Comparison of ENCODE assay signal across 10 cellular contexts in the genomic region with DNA sequence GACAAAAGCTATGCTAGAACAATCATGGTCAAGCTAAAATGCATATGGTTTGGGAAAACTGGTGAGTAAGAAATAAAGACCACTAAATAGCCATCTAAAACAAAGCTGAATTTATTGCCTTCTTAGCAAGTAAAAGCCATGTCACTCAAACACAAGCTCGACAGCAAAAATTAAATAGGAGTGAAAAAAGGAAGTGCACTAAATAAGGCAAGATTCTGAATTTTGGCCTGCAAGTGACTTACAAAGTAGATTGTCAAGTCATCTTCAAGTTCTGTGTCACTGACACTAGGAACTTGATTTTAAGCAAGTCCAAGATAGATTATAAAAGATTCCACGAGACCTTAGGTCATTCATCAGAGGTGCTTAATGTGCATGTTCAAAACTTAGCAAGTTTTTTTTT.
"Had no signal": no experiment of that assay in that cellular context is flagged by ENCODE, and none has a peak within 500 bp of the region (broad histone marks: within the 10 kb centered on the region; RNA-seq: fewer than 3 reads in every experiment).

No MANE protein-coding gene starts in this region.

- H3K27me3 Mint-ChIP-seq: stimulated activated naive CD8-positive, alpha-beta T cell treated with anti-CD3 and anti-CD28 coated beads, Interleukin-15, Interleukin-2, amounts not matched to agents 100 ng/mL and 50 ng/mL, for 24 hours had no signal

- H3K36me3 ChIP-seq: gastrocnemius medialis, heart right ventricle, pancreas had no signal

- H3K27ac ChIP-seq: gastrocnemius medialis, heart right ventricle, pancreas, VCaP had no signal

- DNase-seq: activated CD4-positive, alpha-beta memory T cell treated with anti-CD3 and anti-CD28 coated beads, Interleukin-2, amount 10 ng/mL, durations not matched to agents 7 days and 5 days; aorta; gastrocnemius medialis; heart right ventricle; naive B cell; pancreas; stimulated activated CD4-positive, alpha-beta T cell treated with anti-CD3 and anti-CD28 coated beads, Interleukin-4, amount 100 ng/mL, for 24 hours had no signal

- H3K4me1 Mint-ChIP-seq: activated CD4-positive, alpha-beta memory T cell treated with anti-CD3 and anti-CD28 coated beads, Interleukin-2, amount 10 ng/mL, durations not matched to agents 7 days and 5 days had no signal

- H3K27me3 ChIP-seq: gastrocnemius medialis, heart right ventricle, pancreas had no signal

- H3K36me3 Mint-ChIP-seq: naive B cell had no signal

- ATAC-seq: gastrocnemius medialis, heart right ventricle, pancreas had no signal

- H3K9me3 ChIP-seq: gastrocnemius medialis, pancreas had no signal

- H3K27ac Mint-ChIP-seq: activated CD4-positive, alpha-beta memory T cell treated with anti-CD3 and anti-CD28 coated beads, Interleukin-2, amount 10 ng/mL, durations not matched to agents 7 days and 5 days; naive B cell; stimulated activated naive CD8-positive, alpha-beta T cell treated with anti-CD3 and anti-CD28 coated beads, Interleukin-15, Interleukin-2, amounts not matched to agents 100 ng/mL and 50 ng/mL, for 24 hours had no signal

- H3K4me3 ChIP-seq: gastrocnemius medialis, heart right ventricle, pancreas had no signal

- H3K4me3 Mint-ChIP-seq: activated CD4-positive, alpha-beta memory T cell treated with anti-CD3 and anti-CD28 coated beads, Interleukin-2, amount 10 ng/mL, durations not matched to agents 7 days and 5 days; naive B cell; stimulated activated naive CD8-positive, alpha-beta T cell treated with anti-CD3 and anti-CD28 coated beads, Interleukin-15, Interleukin-2, amounts not matched to agents 100 ng/mL and 50 ng/mL, for 24 hours had no signal

- H3K4me1 ChIP-seq: gastrocnemius medialis had no signal

- FAIRE-seq: islet of Langerhans, pancreas had no signal
